9 cellular contexts compared by ENCODE assay signal in genomic region chr9:1231998-1232919, GRCh38.
DNase-seq lines count a peak whose midpoint lies in the region; ATAC-seq and TF ChIP-seq lines count a peak whose summit lies in the region.
"Had no signal": no experiment of that assay in that cellular context is flagged by ENCODE, and none has a peak within 500 bp of the region (broad histone marks: within the 10 kb centered on the region; RNA-seq: fewer than 3 reads in every experiment).

No MANE protein-coding gene starts in this region.

- DNase-seq in ELR (ENCODE audit: low read depth): peak; percentile 54
- peak; percentile 27 for DNase-seq in HuH-7 (ENCODE audit: low spot score)
- peak in 3 of 5 donors; percentile 23 to 31 (median 26) for DNase-seq in ovary
- no peak for DNase-seq in NAMALWA (ENCODE audit: low spot score)
- no peak for DNase-seq in OCI-LY7 (ENCODE audit: low spot score)
- no peak for DNase-seq in anterior cingulate cortex (lab: John Stamatoyannopoulos, UW)

- H3K4me3 ChIP-seq in ovary: no peak overlapping the region
- H3K4me3 ChIP-seq in OCI-LY7 (ENCODE audit: low read depth, low read length, poor library complexity, severe bottlenecking): no peak overlapping the region

- H3K9me2 ChIP-seq in OCI-LY7 (ENCODE audit: insufficient read depth, low read length): no peaks in the 10 kb centered on the region

- H4K20me1 ChIP-seq in OCI-LY7 (ENCODE audit: insufficient read depth, low read length): no peaks in the 10 kb centered on the region

- no TSS peak for BruUV-seq in OCI-LY7 (replicated peaks; lab: Mats Ljungman, UMichigan)

- no peaks in the 10 kb centered on the region for H3K79me2 ChIP-seq in OCI-LY7 (ENCODE audit: insufficient read depth, low read depth, low read length)

- ATAC-seq in esophagus mucosa (peak; percentile 23), HG03457 (IDR thresholded peaks at IDR 0.05; ENCODE audit: unreplicated experiment) (no peak)
- ATAC-seq: activated CD4-positive, CD25-positive, alpha-beta regulatory T cell treated with anti-CD3 and anti-CD28 coated beads, Interleukin-2, amount 50 U/mL, for 24 hours had no signal

- TF ChIP-seq EP300 in ovary (IDR thresholded peaks at IDR 0.05): no peak

- TF ChIP-seq POLR2A in ovary (IDR thresholded peaks at IDR 0.05): no peak

- H3K36me3 ChIP-seq in ovary: no peaks in the 10 kb centered on the region
- no peaks in the 10 kb centered on the region for H3K36me3 ChIP-seq in OCI-LY7 (ENCODE audit: insufficient read depth, low read length)

- POLR2A ChIA-PET in OCI-LY7 (lab: Charles Lee): no interaction called here

- no peak overlapping the region for H3K27ac ChIP-seq in ovary
- no peak overlapping the region for H3K27ac ChIP-seq in OCI-LY7 (ENCODE audit: low read depth, low read length, poor library complexity, severe bottlenecking)

- intact Hi-C loops in ovary (cut with DNase I) (no loop called here), OCI-LY7 (cut with micrococcal nuclease; ENCODE audit: unreplicated experiment) (no loop called here)

- H3K4me2 ChIP-seq in OCI-LY7 (ENCODE audit: low read length): no peak overlapping the region

- no peak overlapping the region for H2AFZ ChIP-seq in OCI-LY7 (ENCODE audit: low read length)

- H3K27me3 ChIP-seq in ovary: no peaks in the 10 kb centered on the region

- CTCF ChIA-PET in OCI-LY7 (lab: Charles Lee; ENCODE audit: unreplicated experiment): no interaction called here

- no peaks in the 10 kb centered on the region for H3K9me3 ChIP-seq in ovary
- no peaks in the 10 kb centered on the region for H3K9me3 ChIP-seq in OCI-LY7 (ENCODE audit: low read length)

- H3K4me1 ChIP-seq in ovary (ENCODE audit: insufficient read depth) (no peaks in the 10 kb centered on the region), OCI-LY7 (ENCODE audit: insufficient read depth, low read length, poor library complexity, severe bottlenecking) (no peaks in the 10 kb centered on the region)

- WGBS in ovary, 3 donors: 6 to 13% (median 7%) methylated on average over 11 of the region's 11 CpGs

- no peak for TF ChIP-seq CTCF in ovary (IDR thresholded peaks at IDR 0.05)
- TF ChIP-seq CTCF in OCI-LY7 (conservative IDR thresholded peaks at IDR 0.05; ENCODE audit: low read length): no peak

Comparison
In these comparisons a context has a peak if more than half of its experiments do, and no peak if none do; other contexts are left out.
1. DNase-seq: peak in ELR (single experiment), HuH-7 (single experiment) and ovary (3 of 5); none in NAMALWA (single experiment), OCI-LY7 (single experiment) and anterior cingulate cortex (0 of 58).